1 cellular context compared by ENCODE assay signal in genomic region chr17:42975265-42975664, GRCh38.
A peak's percentile ranks its signal among the peaks of the same experiment; 100 is the strongest.
TF ChIP-seq lines count a peak whose summit lies in the region.

No MANE protein-coding gene starts in this region.

TF ChIP-seq in HepG2, 621 proteins besides CTCF, POLR2A, EP300 and RAD21 (continued from another document and continues in another):
- TF ChIP-seq ZNF687 (CRISPR knock-in tag; IDR thresholded peaks at IDR 0.05) (no peak), ERF (CRISPR knock-in tag; IDR thresholded peaks at IDR 0.05) (peak; percentile 34; the same call in 1 of the 2 replicates), FOXP1 (IDR thresholded peaks at IDR 0.05) (no peak), FOXP1 (CRISPR knock-in tag; IDR thresholded peaks at IDR 0.05) (peak; percentile 62; the same call in 1 of the 2 replicates), ZNF460 (CRISPR knock-in tag; IDR thresholded peaks at IDR 0.05; ENCODE audit: borderline replicate concordance) (no peak), SMAD1 (CRISPR knock-in tag; IDR thresholded peaks at IDR 0.05; ENCODE audit: borderline replicate concordance, low read depth) (no peak), GPBP1L1 (CRISPR knock-in tag; IDR thresholded peaks at IDR 0.05) (no peak), PAXIP1 (CRISPR knock-in tag; conservative IDR thresholded peaks at IDR 0.05) (0 out of 2 replicates have a peak, but pooled peaks have one; percentile 31), ZNF761 (CRISPR knock-in tag; conservative IDR thresholded peaks at IDR 0.05) (0 out of 2 replicates have a peak, but pooled peaks have one; percentile 9), ZNF317 (CRISPR knock-in tag; IDR thresholded peaks at IDR 0.05) (no peak), KLF16 (CRISPR knock-in tag; IDR thresholded peaks at IDR 0.05) (no peak), MLXIP (CRISPR knock-in tag; IDR thresholded peaks at IDR 0.05; ENCODE audit: borderline replicate concordance) (no peak), TBX2 (CRISPR knock-in tag; IDR thresholded peaks at IDR 0.05; ENCODE audit: borderline replicate concordance) (peak; percentile 75; the same call in 1 of the 2 replicates), FOXP4 (CRISPR knock-in tag; IDR thresholded peaks at IDR 0.05) (peak; percentile 64; the same call in 1 of the 2 replicates), ZNF709 (CRISPR knock-in tag; IDR thresholded peaks at IDR 0.05) (no peak), ZHX1 (CRISPR knock-in tag; IDR thresholded peaks at IDR 0.05; ENCODE audit: low read depth) (no peak), RXRB (CRISPR knock-in tag; IDR thresholded peaks at IDR 0.05; ENCODE audit: borderline replicate concordance) (peak; percentile 72), MED1 (CRISPR knock-in tag; IDR thresholded peaks at IDR 0.05) (0 out of 2 replicates have a peak, but pooled peaks have one; percentile 10), ZFP1 (CRISPR knock-in tag; IDR thresholded peaks at IDR 0.05) (0 out of 2 replicates have a peak, but pooled peaks have one; percentile 38), HDAC2 (CRISPR knock-in tag; IDR thresholded peaks at IDR 0.05) (peak; percentile 70; the same call in 1 of the 2 replicates), CEBPG (CRISPR knock-in tag; IDR thresholded peaks at IDR 0.05) (peak; percentile 57), ZNF580 (CRISPR knock-in tag; IDR thresholded peaks at IDR 0.05; ENCODE audit: borderline replicate concordance, low read depth) (no peak), JUNB (CRISPR knock-in tag; IDR thresholded peaks at IDR 0.05; ENCODE audit: borderline replicate concordance) (no peak), TOPORS (CRISPR knock-in tag; IDR thresholded peaks at IDR 0.05) (no peak), ZNF784 (CRISPR knock-in tag; IDR thresholded peaks at IDR 0.05; ENCODE audit: borderline replicate concordance) (no peak), AKAP8 (CRISPR knock-in tag; IDR thresholded peaks at IDR 0.05) (peak; percentile 63; the same call in 1 of the 2 replicates), ZNF607 (CRISPR knock-in tag; IDR thresholded peaks at IDR 0.05; ENCODE audit: borderline replicate concordance) (no peak), FOXO1 (CRISPR knock-in tag; IDR thresholded peaks at IDR 0.05) (no peak; the same call in 1 of the 2 replicates), IKZF5 (CRISPR knock-in tag; IDR thresholded peaks at IDR 0.05) (no peak), DMAP1 (CRISPR knock-in tag; IDR thresholded peaks at IDR 0.05) (0 out of 2 replicates have a peak, but pooled peaks have one; percentile 36), RBFOX2 (IDR thresholded peaks at IDR 0.05; ENCODE audit: low read depth, low read length) (no peak), MBD4 (IDR thresholded peaks at IDR 0.05; ENCODE audit: borderline replicate concordance, low read length) (no peak), ZNF276 (CRISPR knock-in tag; IDR thresholded peaks at IDR 0.05; ENCODE audit: low read depth) (no peak)
